In the genomic region with DNA sequence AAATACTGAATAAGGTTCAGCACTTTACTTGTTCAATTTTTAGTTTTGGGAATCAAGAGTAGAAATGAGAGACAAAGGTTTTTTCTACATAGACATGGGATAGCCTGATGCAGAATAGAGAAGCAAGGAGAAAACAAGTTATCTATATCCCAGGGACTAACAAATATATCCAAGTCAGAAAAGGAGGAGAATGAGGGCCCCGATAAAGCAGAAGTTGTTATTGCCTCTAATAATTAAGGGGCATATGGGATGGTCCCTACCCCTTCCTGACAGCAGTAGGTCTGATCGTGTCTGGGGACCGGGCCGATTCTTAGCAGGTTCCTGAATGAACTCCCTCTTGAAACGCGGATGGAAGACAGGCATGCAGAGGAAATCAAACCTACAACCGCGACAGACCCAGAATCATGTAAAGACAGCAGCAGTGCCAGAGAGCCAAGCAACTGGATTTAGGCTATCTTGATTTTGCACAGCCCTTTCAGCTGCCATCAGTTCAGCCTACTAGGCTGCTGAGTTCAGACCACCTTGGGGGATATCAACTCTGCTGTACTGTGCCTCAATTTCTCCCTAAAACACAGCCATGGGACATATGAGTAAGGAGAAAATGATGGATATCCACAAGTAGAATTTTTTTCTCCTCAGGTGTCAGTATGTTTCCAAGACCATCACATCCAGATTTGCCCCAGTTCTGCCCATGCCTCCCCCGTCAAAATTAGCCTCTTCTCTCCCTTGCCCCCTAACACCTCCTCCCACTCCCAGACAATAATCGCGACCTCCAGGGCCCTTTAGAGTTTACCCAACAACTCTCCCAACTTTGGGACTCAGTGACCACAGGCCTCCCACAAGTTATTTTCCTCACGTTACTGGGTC, we compare ENCODE assay signal across 8 cellular contexts. TPM values are rescaled to one million over a fixed set of nuclear protein-coding genes. Genes with fewer than 3 reads are reported as not detected.
DNase-seq lines count a peak whose midpoint lies in the region; ATAC-seq, FAIRE-seq and TF ChIP-seq lines count a peak whose summit lies in the region.

No MANE protein-coding gene starts in this region.

- H3K4me3 ChIP-seq in A549 (peak overlapping the region; percentile 73), HAP-1 (peak overlapping the region; percentile 93), brain microvascular endothelial cell (ENCODE audit: low read depth, low read length) (peak overlapping the region; percentile 99), lower lobe of right lung (peak overlapping the region; percentile 91)

- TF ChIP-seq EP300 in A549 (IDR thresholded peaks at IDR 0.05): no peak

- in situ Hi-C loops in HAP-1 (cut with MboI; ENCODE audit: low sequenced_read_pairs): no loop called here
- in situ Hi-C loops in brain microvascular endothelial cell (cut with HindIII; ENCODE audit: low pct_ligation_motif_present, low sequenced_read_pairs): no loop called here

- peaks cover 22% of the 10 kb centered on the region for H3K4me1 ChIP-seq in A549
- H3K4me1 ChIP-seq in HAP-1: peaks cover 5% of the 10 kb centered on the region
- H3K4me1 ChIP-seq in lower lobe of right lung: peaks cover 28% of the 10 kb centered on the region

- intact Hi-C loops in lower lobe of right lung (cut with DNase I): no loop called here

- ATAC-seq in A549 (no peak), lower lobe of right lung (no peak), HG03521 (IDR thresholded peaks at IDR 0.05; ENCODE audit: unreplicated experiment) (no peak), HG02840 (IDR thresholded peaks at IDR 0.05; ENCODE audit: low FRiP score, unreplicated experiment) (no peak)

- 9% methylated on average over 12 of the region's 12 CpGs for WGBS in A549 (ENCODE audit: missing lambda C conversion rate)

- no peaks in the 10 kb centered on the region for H3K9me3 ChIP-seq in A549
- H3K9me3 ChIP-seq in HAP-1: no peaks in the 10 kb centered on the region
- no peaks in the 10 kb centered on the region for H3K9me3 ChIP-seq in lower lobe of right lung

- TF ChIP-seq POLR2A in A549 (IDR thresholded peaks at IDR 0.05; ENCODE audit: low read length): no peak

- no peak for DNase-seq in A549 (ENCODE audit: low read depth in 1 of 2, low spot score in 1 of 2)
- DNase-seq in HAP-1 (ENCODE audit: low spot score in 2 of 2): peak in 1 of 2 experiments; percentile 16
- DNase-seq in brain microvascular endothelial cell: no peak
- DNase-seq in lower lobe of right lung: no peak
- no peak for DNase-seq in LoVo (ENCODE audit: low spot score)
- DNase-seq in AG08395 (ENCODE audit: low spot score): no peak

- H3K27ac ChIP-seq in A549 (peak overlapping the region; percentile 82 to 90), brain microvascular endothelial cell (peak overlapping the region; percentile 86), lower lobe of right lung (peak overlapping the region; percentile 89)

- H3K36me3 ChIP-seq in HAP-1 (replicated peaks) (peaks cover 40% of the 10 kb centered on the region), brain microvascular endothelial cell (replicated peaks) (peaks cover 26% of the 10 kb centered on the region), lower lobe of right lung (peaks cover 41% of the 10 kb centered on the region)

- H3K27me3 ChIP-seq in HAP-1 (ENCODE audit: low read depth) (no peaks in the 10 kb centered on the region), brain microvascular endothelial cell (replicated peaks) (no peaks in the 10 kb centered on the region), lower lobe of right lung (ENCODE audit: low read depth) (no peaks in the 10 kb centered on the region)

- POLR2A ChIA-PET in A549 (lab: Yijun Ruan, JAX): interaction anchor here (0.6 to 3.8 kb wide), 15 partner anchors 9 to 339 kb away, joined by 3 to 51 read pairs (median 6); partner anchors contain the start of genes ACIN1, AJUBA, C14orf119 and CDH24

- H3K4me2 ChIP-seq in A549: peak overlapping the region; percentile 95

- FAIRE-seq in A549 (lab: Jason Lieb, UNC): no peak

- TF ChIP-seq RAD21 in A549 (conservative IDR thresholded peaks at IDR 0.05 in 1 of 2, IDR thresholded peaks at IDR 0.05 in 1 of 2): no peak

- CTCF ChIA-PET in A549 (lab: Yijun Ruan, JAX): interaction anchor here (0.6 to 4.5 kb wide), 20 partner anchors 8 to 272 kb away, joined by 3 to 83 read pairs (median 10); partner anchors contain the start of genes AJUBA, CDH24, HAUS4 and RBM23

- no peak for TF ChIP-seq CTCF in A549 (IDR thresholded peaks at IDR 0.05)
- TF ChIP-seq CTCF in brain microvascular endothelial cell (IDR thresholded peaks at IDR 0.05; ENCODE audit: low read depth, low read length, missing control alignments): no peak
- no peak for TF ChIP-seq CTCF in lower lobe of right lung (IDR thresholded peaks at IDR 0.05)

TF ChIP-seq in A549, 52 proteins besides CTCF, POLR2A, EP300 and RAD21:
- TF ChIP-seq KDM1A (IDR thresholded peaks at IDR 0.05; ENCODE audit: low read depth) (no peak), HOXB5 (CRISPR knock-in tag; IDR thresholded peaks at IDR 0.05) (no peak), RARB (CRISPR knock-in tag; IDR thresholded peaks at IDR 0.05) (no peak), SREBF2 (IDR thresholded peaks at IDR 0.05) (no peak), HOXB13 (CRISPR knock-in tag; IDR thresholded peaks at IDR 0.05; ENCODE audit: low read depth) (no peak), BCL3 (IDR thresholded peaks at IDR 0.05) (no peak), BHLHE40 (IDR thresholded peaks at IDR 0.05; ENCODE audit: low read depth, low read length) (no peak), TP53 (CRISPR knock-in tag; IDR thresholded peaks at IDR 0.05) (no peak), HDAC2 (IDR thresholded peaks at IDR 0.05) (no peak)
- TF ChIP-seq, protein P1, sequence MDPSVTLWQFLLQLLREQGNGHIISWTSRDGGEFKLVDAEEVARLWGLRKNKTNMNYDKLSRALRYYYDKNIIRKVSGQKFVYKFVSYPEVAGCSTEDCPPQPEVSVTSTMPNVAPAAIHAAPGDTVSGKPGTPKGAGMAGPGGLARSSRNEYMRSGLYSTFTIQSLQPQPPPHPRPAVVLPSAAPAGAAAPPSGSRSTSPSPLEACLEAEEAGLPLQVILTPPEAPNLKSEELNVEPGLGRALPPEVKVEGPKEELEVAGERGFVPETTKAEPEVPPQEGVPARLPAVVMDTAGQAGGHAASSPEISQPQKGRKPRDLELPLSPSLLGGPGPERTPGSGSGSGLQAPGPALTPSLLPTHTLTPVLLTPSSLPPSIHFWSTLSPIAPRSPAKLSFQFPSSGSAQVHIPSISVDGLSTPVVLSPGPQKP (IDR thresholded peaks at IDR 0.05; ENCODE audit: low read depth, low read length): no peak

RNA-seq across cellular contexts. Expression of gene PRMT5, which starts 0.7 kb away (rescaled TPM):
- polyA plus RNA-seq in A549 (2011; rRNA removed): 214 and 299 TPM in 2 replicates
- 236 and 242 TPM in 2 replicates for polyA plus RNA-seq in A549 (2012; cell fraction: cytosol; rRNA removed)
- 236 and 351 TPM in 2 replicates for polyA plus RNA-seq in A549 (2012; cell fraction: nucleus; rRNA removed)
- polyA plus RNA-seq in A549 (2017; fragmentation: RNase III; extraction: RNeasy Plus Mini Kit Qiagen cat#74134 plus additional on column Dnase treatment): 185 to 224 TPM (median 188 TPM) in 3 replicates
- polyA minus RNA-seq in A549 (2011; rRNA and poly(A)+ RNA removed): 261 and 305 TPM in 2 replicates
- total RNA-seq in lower lobe of right lung: 37.3 TPM

RNA-seq across cellular contexts. Expression of gene RBM23, which starts 9.5 kb away (rescaled TPM):
- polyA plus RNA-seq in A549 (2011; rRNA removed): 68.0 and 71.7 TPM in 2 replicates
- 60.6 and 65.8 TPM in 2 replicates for polyA plus RNA-seq in A549 (2012; cell fraction: cytosol; rRNA removed)
- 97.1 and 107 TPM in 2 replicates for polyA plus RNA-seq in A549 (2012; cell fraction: nucleus; rRNA removed)
- polyA plus RNA-seq in A549 (2017; fragmentation: RNase III; extraction: RNeasy Plus Mini Kit Qiagen cat#74134 plus additional on column Dnase treatment): 64.2 to 66.5 TPM (median 65.8 TPM) in 3 replicates
- 71.4 and 82.2 TPM in 2 replicates for polyA minus RNA-seq in A549 (2011; rRNA and poly(A)+ RNA removed)
- total RNA-seq in lower lobe of right lung: 91.4 TPM

RNA-seq across cellular contexts. Expression of gene HAUS4, which starts 28.4 kb away (rescaled TPM):
- polyA plus RNA-seq in A549 (2011; rRNA removed): 69.3 and 76.0 TPM in 2 replicates
- 32.4 and 37.5 TPM in 2 replicates for polyA plus RNA-seq in A549 (2012; cell fraction: cytosol; rRNA removed)
- polyA plus RNA-seq in A549 (2012; cell fraction: nucleus; rRNA removed): 33.2 and 48.7 TPM in 2 replicates
- polyA plus RNA-seq in A549 (2017; fragmentation: RNase III; extraction: RNeasy Plus Mini Kit Qiagen cat#74134 plus additional on column Dnase treatment): 35.9 to 42.6 TPM (median 37.3 TPM) in 3 replicates
- 33.1 and 40.3 TPM in 2 replicates for polyA minus RNA-seq in A549 (2011; rRNA and poly(A)+ RNA removed)
- total RNA-seq in lower lobe of right lung: 54.5 TPM

RNA-seq across cellular contexts. Expression of gene REM2, which starts 45.4 kb away (rescaled TPM):
- polyA plus RNA-seq in A549 (2011; rRNA removed) (0.29 and 0.31 TPM in 2 replicates), A549 (2017; fragmentation: RNase III; extraction: RNeasy Plus Mini Kit Qiagen cat#74134 plus additional on column Dnase treatment) (0.23 to 0.46 TPM (median 0.29 TPM) in 3 replicates)
- 0.21 and 0.30 TPM in 2 replicates for polyA plus RNA-seq in A549 (2012; cell fraction: cytosol; rRNA removed)
- 0.96 and 1.3 TPM in 2 replicates for polyA plus RNA-seq in A549 (2012; cell fraction: nucleus; rRNA removed)
- polyA minus RNA-seq in A549 (2011; rRNA and poly(A)+ RNA removed): 0.39 TPM in 1 of 2 replicates, not detected in the other
- 0.83 TPM for total RNA-seq in lower lobe of right lung

RNA-seq across cellular contexts. Expression of gene AJUBA, which starts 53.9 kb away (rescaled TPM):
- polyA plus RNA-seq in A549 (2011; rRNA removed): 98.0 and 152 TPM in 2 replicates
- polyA plus RNA-seq in A549 (2012; cell fraction: cytosol; rRNA removed): 46.7 and 67.4 TPM in 2 replicates
- polyA plus RNA-seq in A549 (2012; cell fraction: nucleus; rRNA removed): 71.5 and 76.7 TPM in 2 replicates
- 53.4 to 68.0 TPM (median 59.0 TPM) in 3 replicates for polyA plus RNA-seq in A549 (2017; fragmentation: RNase III; extraction: RNeasy Plus Mini Kit Qiagen cat#74134 plus additional on column Dnase treatment)
- polyA minus RNA-seq in A549 (2011; rRNA and poly(A)+ RNA removed): 137 and 160 TPM in 2 replicates
- 28.7 TPM for total RNA-seq in lower lobe of right lung
